Comparison of ENCODE assay signal across 8 cellular contexts in the genomic region with DNA sequence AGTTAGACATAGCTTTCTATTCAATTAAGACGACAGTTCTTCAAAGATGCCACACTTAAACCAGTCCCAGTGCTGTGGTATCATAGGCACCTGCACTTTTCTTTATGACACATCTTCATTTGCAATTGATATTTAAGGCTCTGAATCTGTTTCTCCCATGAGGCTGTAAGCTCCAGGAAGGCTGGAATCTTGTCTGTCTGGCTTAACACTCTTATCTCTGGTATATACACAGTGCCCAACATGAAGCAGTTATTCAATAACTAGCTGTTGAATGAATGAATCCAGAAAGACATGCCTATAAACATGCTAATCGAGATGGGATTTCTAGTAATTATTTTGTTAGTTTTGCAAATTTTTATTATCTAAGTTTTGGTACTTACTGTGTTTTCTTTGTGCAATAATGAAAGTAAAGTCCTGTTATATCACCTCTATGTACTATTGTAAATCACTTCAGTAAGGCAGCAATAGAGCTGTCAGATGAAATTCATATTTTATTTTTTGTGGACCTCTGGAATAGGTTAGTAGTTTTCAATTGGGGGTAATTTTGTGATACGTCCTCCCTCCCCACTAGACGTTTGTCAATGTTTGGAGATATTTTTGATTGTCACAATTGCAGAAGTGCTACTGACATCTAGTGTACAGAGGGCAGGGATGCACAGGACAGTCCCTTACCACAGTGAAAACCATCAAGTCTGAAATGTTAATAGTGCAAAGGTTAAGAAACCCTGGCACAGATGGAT. TPM values are rescaled to one million over a fixed set of nuclear protein-coding genes. Genes with fewer than 3 reads are reported as not detected.
DNase-seq lines count a peak whose midpoint lies in the region; ATAC-seq, FAIRE-seq and TF ChIP-seq lines count a peak whose summit lies in the region.

No MANE protein-coding gene starts in this region.

- no peak overlapping the region for H3K27ac Mint-ChIP-seq in naive thymus-derived CD4-positive, alpha-beta T cell

- peak in 1 of 2 experiments; percentile 33 for DNase-seq in HL-60 (ENCODE audit: low read depth in 1 of 2, low spot score in 1 of 2)
- no peak for DNase-seq in GM12878 (ENCODE audit: low read depth, low spot score)
- no peak for DNase-seq in naive thymus-derived CD4-positive, alpha-beta T cell
- DNase-seq in omental fat pad (ENCODE audit: low spot score) = no peak

- H3K9ac ChIP-seq in GM12878 (ENCODE audit: control insufficient read depth, insufficient read depth, low read length) = no peak overlapping the region

- no peak overlapping the region for H3K4me3 ChIP-seq in HL-60 (replicated peaks; ENCODE audit: insufficient read depth, low read length)
- H3K4me3 ChIP-seq in GM12878 = no peak overlapping the region
- no peak overlapping the region for H3K4me3 ChIP-seq in naive thymus-derived CD4-positive, alpha-beta T cell (ENCODE audit: low read length)

- TF ChIP-seq POLR2A in GM12878 (IDR thresholded peaks at IDR 0.05; ENCODE audit: low read depth, low read length) = no peak

- no peaks in the 10 kb centered on the region for H4K20me1 ChIP-seq in GM12878 (ENCODE audit: control insufficient read depth, insufficient read depth)

- SMC1A ChIA-PET in GM12878 (lab: Charles Lee; ENCODE audit: uncharacterized antibody, unreplicated experiment) = interaction anchor here (0.5 to 6.2 kb wide), 15 partner anchors 9 to 470 kb away, joined by 3 to 89 read pairs (median 4); no protein-coding TSS in a partner anchor

- H3K9me3 Mint-ChIP-seq in naive thymus-derived CD4-positive, alpha-beta T cell = no peaks in the 10 kb centered on the region

- BruUV-seq in GM12878 (replicated peaks; lab: Mats Ljungman, UMichigan) = no TSS peak

- peak; percentile 68 for TF ChIP-seq RAD21 in GM12878 (IDR thresholded peaks at IDR 0.05; ENCODE audit: insufficient read depth, low read depth, low read length)

- H3K4me2 ChIP-seq in GM12878 (ENCODE audit: control insufficient read depth, insufficient read depth) = no peak overlapping the region

- in situ Hi-C loops in GM12878 (cut with MboI) = no loop called here

- peak; percentile 76 for ATAC-seq in GM19463 (IDR thresholded peaks at IDR 0.05; ENCODE audit: unreplicated experiment)
- ATAC-seq in GM12878 = peak; percentile 86
- ATAC-seq in naive thymus-derived CD4-positive, alpha-beta T cell = peak; percentile 54
- ATAC-seq in GM21360 (IDR thresholded peaks at IDR 0.05; ENCODE audit: unreplicated experiment) = no peak
- no peak for ATAC-seq in omental fat pad (ENCODE audit: low FRiP score)
- ATAC-seq in HG02610 (IDR thresholded peaks at IDR 0.05; ENCODE audit: unreplicated experiment) = no peak

- POLR2A ChIA-PET in GM12878 (lab: Charles Lee) = interaction anchor here (1.3 kb wide), 1 partner anchor 115 kb away, joined by 3 read pairs; no protein-coding TSS in a partner anchor
- POLR2A ChIA-PET in naive thymus-derived CD4-positive, alpha-beta T cell (lab: Charles Lee) = no interaction called here

- no peaks in the 10 kb centered on the region for H3K36me3 ChIP-seq in GM12878 (ENCODE audit: control insufficient read depth in 2 of 2, insufficient read depth in 2 of 2, low read length in 1 of 2)
- H3K36me3 ChIP-seq in naive thymus-derived CD4-positive, alpha-beta T cell (ENCODE audit: control insufficient read depth in 2 of 3, insufficient read depth in 3 of 3, low read length in 3 of 3) = no peaks in the 10 kb centered on the region

- H2AFZ ChIP-seq in GM12878 (ENCODE audit: control insufficient read depth, low read depth, low read length) = no peak overlapping the region

- H3K27ac ChIP-seq in C4-2B = no peak overlapping the region
- H3K27ac ChIP-seq in HL-60 (replicated peaks) = no peak overlapping the region
- H3K27ac ChIP-seq in GM12878 (ENCODE audit: control insufficient read depth, insufficient read depth) = no peak overlapping the region
- no peak overlapping the region for H3K27ac ChIP-seq in naive thymus-derived CD4-positive, alpha-beta T cell (ENCODE audit: low read depth, low read length)

- no peaks in the 10 kb centered on the region for H3K79me2 ChIP-seq in GM12878 (ENCODE audit: control insufficient read depth, insufficient read depth, low read length)

- no peaks in the 10 kb centered on the region for H3K36me3 Mint-ChIP-seq in naive thymus-derived CD4-positive, alpha-beta T cell

- intact Hi-C loops in GM12878 (cut with micrococcal nuclease; ENCODE audit: unreplicated experiment) = loop anchor here (1.0 to 5.0 kb wide), 2 partner anchors 115 to 474 kb away; no protein-coding TSS in a partner anchor
- intact Hi-C loops in naive thymus-derived CD4-positive, alpha-beta T cell (cut with micrococcal nuclease) = no loop called here

- CTCF ChIA-PET in GM12878 (lab: Yijun Ruan, JAX) = interaction anchor here (0.5 to 9.1 kb wide), 24 partner anchors 12 to 561 kb away, joined by 3 to 129 read pairs (median 3); partner anchors contain the start of gene SRI
- CTCF ChIA-PET in naive thymus-derived CD4-positive, alpha-beta T cell (lab: Charles Lee) = no interaction called here

- H3K9me3 ChIP-seq in GM12878 (replicated peaks; ENCODE audit: control insufficient read depth, insufficient read depth, low read length) = no peaks in the 10 kb centered on the region
- H3K9me3 ChIP-seq in naive thymus-derived CD4-positive, alpha-beta T cell (ENCODE audit: control insufficient read depth in 2 of 3, low read length in 3 of 3) = no peaks in the 10 kb centered on the region

- no peak overlapping the region for H3K4me3 Mint-ChIP-seq in naive thymus-derived CD4-positive, alpha-beta T cell

- TF ChIP-seq CTCF in C4-2B (conservative IDR thresholded peaks at IDR 0.05) = peak; percentile 89
- TF ChIP-seq CTCF in HL-60 (IDR thresholded peaks at IDR 0.05; ENCODE audit: insufficient read depth, low read length) = peak; percentile 74
- peak; percentile 50 to 73 (median 59) for TF ChIP-seq CTCF in GM12878 (IDR thresholded peaks at IDR 0.05 in 2 of 3, conservative IDR thresholded peaks at IDR 0.05 in 1 of 3; ENCODE audit: control insufficient read depth in 2 of 3, extremely low read depth in 1 of 3, insufficient read depth in 1 of 3, low read depth in 3 of 3, low read length in 3 of 3)
- no peak for TF ChIP-seq CTCF in omental fat pad (IDR thresholded peaks at IDR 0.05)

- H3K4me1 ChIP-seq in GM12878 (ENCODE audit: control insufficient read depth, insufficient read depth, low read length) = no peaks in the 10 kb centered on the region
- H3K4me1 ChIP-seq in naive thymus-derived CD4-positive, alpha-beta T cell (ENCODE audit: control insufficient read depth in 2 of 2, insufficient read depth in 2 of 2, low read length in 2 of 2) = no peaks in the 10 kb centered on the region

- peak; percentile 52 for FAIRE-seq in GM12878 (lab: Jason Lieb, UNC)

- H3K27me3 Mint-ChIP-seq in naive thymus-derived CD4-positive, alpha-beta T cell = peaks cover 7 to 19% (median 11%) of the 10 kb centered on the region in 5 donors

- no peak for TF ChIP-seq EP300 in GM12878 (IDR thresholded peaks at IDR 0.05; ENCODE audit: borderline replicate concordance in 1 of 2, control insufficient read depth in 1 of 2, low read depth in 2 of 2, low read length in 2 of 2)

- H3K4me1 Mint-ChIP-seq in naive thymus-derived CD4-positive, alpha-beta T cell = no peaks in the 10 kb centered on the region

- 3% methylated on average over 4 of the region's 4 CpGs for WGBS in GM12878 (ENCODE audit: insufficient coverage, insufficient replicate concordance, low lambda C conversion rate, missing lambda C conversion rate)

- RAD21 ChIA-PET in GM12878 (lab: Charles Lee; ENCODE audit: unreplicated experiment) = interaction anchor here (0.7 to 6.6 kb wide), 10 partner anchors 13 to 246 kb away, joined by 3 to 81 read pairs (median 4); no protein-coding TSS in a partner anchor

- H3K27me3 ChIP-seq in HL-60 (ENCODE audit: insufficient read depth, poor library complexity, severe bottlenecking) (no peaks in the 10 kb centered on the region), GM12878 (replicated peaks in 1 of 2; ENCODE audit: control insufficient read depth in 2 of 2, insufficient read depth in 2 of 2, low read length in 1 of 2) (no peaks in the 10 kb centered on the region)
- no peaks in the 10 kb centered on the region for H3K27me3 ChIP-seq in naive thymus-derived CD4-positive, alpha-beta T cell (ENCODE audit: control insufficient read depth in 2 of 2, insufficient read depth in 2 of 2, low read length in 2 of 2)

TF ChIP-seq in GM12878, 131 proteins besides CTCF, POLR2A, EP300 and RAD21 (continues in another document):
- TF ChIP-seq, protein P1, sequence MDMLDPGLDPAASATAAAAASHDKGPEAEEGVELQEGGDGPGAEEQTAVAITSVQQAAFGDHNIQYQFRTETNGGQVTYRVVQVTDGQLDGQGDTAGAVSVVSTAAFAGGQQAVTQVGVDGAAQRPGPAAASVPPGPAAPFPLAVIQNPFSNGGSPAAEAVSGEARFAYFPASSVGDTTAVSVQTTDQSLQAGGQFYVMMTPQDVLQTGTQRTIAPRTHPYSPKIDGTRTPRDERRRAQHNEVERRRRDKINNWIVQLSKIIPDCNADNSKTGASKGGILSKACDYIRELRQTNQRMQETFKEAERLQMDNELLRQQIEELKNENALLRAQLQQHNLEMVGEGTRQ (IDR thresholded peaks at IDR 0.05; ENCODE audit: borderline replicate concordance, low read depth, low read length) = no peak
- TF ChIP-seq CREB1 (IDR thresholded peaks at IDR 0.05; ENCODE audit: low read depth) (no peak), EGR1 (IDR thresholded peaks at IDR 0.05; ENCODE audit: borderline replicate concordance in 1 of 2, low read depth in 2 of 2, low read length in 2 of 2) (no peak), ZNF274 (IDR thresholded peaks at IDR 0.05; ENCODE audit: insufficient read depth, insufficient read length) (no peak)

RNA-seq across cellular contexts. Expression of gene STEAP4, which starts 51.3 kb away (rescaled TPM):
- total RNA-seq in GM12878 (2013; cell fraction: nucleolus; rRNA removed) = 0.08 TPM in 1 of 2 replicates, not detected in the other
- total RNA-seq in GM12878 (2014; rRNA removed) (not detected in 2 replicates), GM12878 (2014; rRNA removed; fragmentation: Illumina TruSeq; extraction: Trizol) (not detected in 2 replicates), GM12878 (2021) (0.05 and 0.13 TPM in 2 replicates), omental fat pad (100 to 1,000 TPM in 2 of 4 donors, 10 to 100 TPM in 2; 47.9 to 318 (median 110) TPM)
- polyA plus RNA-seq in GM12878 (2011; ENCODE audit: low read depth) = 0.03 TPM
- polyA plus RNA-seq in GM12878 (2011; rRNA removed) (not detected in 2 replicates), GM12878 (2014; fragmentation: Illumina TruSeq; extraction: Trizol) (not detected in 2 replicates), GM12878 (2014; fragmentation: Nextera tagmentation; extraction: Ambion mirVana) (not detected), GM12878 (2014; rRNA removed) (not detected in 2 replicates), GM12878 (2016; fragmentation: Nextera tagmentation; extraction: Ambion mirVana) (not detected)
- polyA plus RNA-seq in GM12878 (2011; cell fraction: cytosol; rRNA removed) = not detected in 2 replicates
- polyA plus RNA-seq in GM12878 (2011; cell fraction: nucleus; rRNA removed) = not detected in 2 replicates
- not detected in 2 replicates for polyA plus RNA-seq in GM12878 (2012)
- not detected in 2 replicates for polyA minus RNA-seq in GM12878 (2011; rRNA and poly(A)+ RNA removed)
- polyA minus RNA-seq in GM12878 (2011; cell fraction: cytosol; rRNA and poly(A)+ RNA removed) = not detected in 2 replicates
- under 0.01 TPM in 1 of 2 replicates, not detected in the other for polyA minus RNA-seq in GM12878 (2011; cell fraction: nucleus; rRNA and poly(A)+ RNA removed)
- 1 to 10 TPM in 1 of 5 experiments, under 1 TPM in 1, not detected in 3; 0.45 to 6.2 TPM for total RNA-seq in naive thymus-derived CD4-positive, alpha-beta T cell
- polyA plus RNA-seq in naive thymus-derived CD4-positive, alpha-beta T cell = not detected

Comparison
In these comparisons a context has a peak if more than half of its experiments do, and no peak if none do; other contexts are left out.
1. CTCF ChIP-seq: peak in C4-2B (single experiment), HL-60 (single experiment) and GM12878 (3 of 3); none in omental fat pad (0 of 3).
2. ATAC-seq: peak in GM19463 (single experiment), GM12878 (single experiment) and naive thymus-derived CD4-positive, alpha-beta T cell (single experiment); none in GM21360 (single experiment), omental fat pad (single experiment) and HG02610 (single experiment).
3. RNA of gene STEAP4, which starts 51.3 kb away (total RNA-seq): 47.9 to 318 TPM in omental fat pad; 0.05 to 0.13 TPM in GM12878 and 0.45 to 6.2 TPM in naive thymus-derived CD4-positive, alpha-beta T cell; every median in the first group is over 4 times any median in the second.